Comparison of ENCODE assay signal across 18 cellular contexts in the genomic region with DNA sequence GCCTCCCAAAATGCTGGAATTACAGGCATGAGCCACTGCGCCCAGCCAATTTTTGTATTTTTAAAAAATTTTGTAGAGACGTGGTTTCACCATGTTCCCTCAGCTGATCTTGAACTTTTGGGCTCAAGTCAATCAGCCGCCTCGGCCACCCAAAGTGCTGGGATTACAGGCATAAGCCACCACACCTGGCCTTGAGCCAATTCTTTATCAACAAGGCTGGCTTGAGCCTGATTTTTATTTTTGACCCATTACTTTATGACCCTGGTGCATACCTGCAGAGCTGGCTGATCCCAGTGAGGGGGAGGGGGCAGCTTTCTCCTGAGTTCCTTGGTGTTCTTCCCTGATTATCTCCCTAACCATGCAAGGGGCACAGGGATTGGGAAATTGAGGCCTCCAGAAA. TPM values are rescaled to one million over a fixed set of nuclear protein-coding genes. Genes with fewer than 3 reads are reported as not detected.
DNase-seq lines count a peak whose midpoint lies in the region; ATAC-seq, FAIRE-seq and TF ChIP-seq lines count a peak whose summit lies in the region.
"Had no signal": no experiment of that assay in that cellular context is flagged by ENCODE, and none has a peak within 500 bp of the region (broad histone marks: within the 10 kb centered on the region; RNA-seq: fewer than 3 reads in every experiment).

No MANE protein-coding gene starts in this region.

- H3K4me2 ChIP-seq in GM12878 (ENCODE audit: control insufficient read depth, insufficient read depth): no peak overlapping the region
- H3K4me2 ChIP-seq in neuronal stem cell (ENCODE audit: insufficient read depth, low read length, poor library complexity, severe bottlenecking): no peak overlapping the region

- no peak overlapping the region for H2BK5ac ChIP-seq in neuronal stem cell (ENCODE audit: low read length)

- DNase-seq in cardiac septum (ENCODE audit: low spot score) (peak; percentile 35), right cardiac atrium (no peak), GM12878 (ENCODE audit: low read depth, low spot score) (no peak), neuronal stem cell (ENCODE audit: low spot score) (no peak), NCI-H2107 treated with DMSO at 0.1 percent for 48 hours (lab: John Stamatoyannopoulos, UW; ENCODE audit: unreplicated experiment) (no peak), NCI-H345 treated with DMSO at 0.1 percent for 48 hours (lab: John Stamatoyannopoulos, UW; ENCODE audit: unreplicated experiment) (no peak), anterior cingulate cortex (lab: John Stamatoyannopoulos, UW) (no peak)
- no peak for DNase-seq in stimulated activated CD8-positive, alpha-beta memory T cell treated with anti-CD3 and anti-CD28 coated beads, Interleukin-4, amount 100 ng/mL, for 48 hours
- DNase-seq: activated CD8-positive, alpha-beta memory T cell treated with anti-CD3 and anti-CD28 coated beads for 24 hours; colonic mucosa; foreskin melanocyte; MV-4-11; naive B cell; NCI-H2227 treated with DMSO at 0.1 percent for 48 hours had no signal

- TF ChIP-seq RAD21 in GM12878 (IDR thresholded peaks at IDR 0.05; ENCODE audit: insufficient read depth, low read depth, low read length): no peak

- H3K4me3 ChIP-seq in right cardiac atrium (ENCODE audit: low read length) (no peak overlapping the region), GM12878 (no peak overlapping the region), neuronal stem cell (ENCODE audit: low read length in 2 of 2) (no peak overlapping the region)
- H3K4me3 ChIP-seq: colonic mucosa had no signal

- H2AFZ ChIP-seq in GM12878 (ENCODE audit: control insufficient read depth, low read depth, low read length) (no peak overlapping the region), neuronal stem cell (ENCODE audit: low read length) (no peak overlapping the region)

- H4K8ac ChIP-seq in neuronal stem cell (ENCODE audit: low read depth, low read length): no peak overlapping the region

- TF ChIP-seq CTCF in GM12878 (IDR thresholded peaks at IDR 0.05 in 2 of 3, conservative IDR thresholded peaks at IDR 0.05 in 1 of 3; ENCODE audit: control insufficient read depth in 2 of 3, extremely low read depth in 1 of 3, insufficient read depth in 1 of 3, low read depth in 3 of 3, low read length in 3 of 3): no peak

- no TSS peak for BruUV-seq in GM12878 (replicated peaks; lab: Mats Ljungman, UMichigan)

- H2BK120ac ChIP-seq in neuronal stem cell (ENCODE audit: low read depth, low read length): no peak overlapping the region

- POLR2A ChIA-PET in GM12878 (lab: Charles Lee): no interaction called here

- no peak for ATAC-seq in right cardiac atrium
- ATAC-seq in GM12878: no peak

- 94% methylated on average over 4 of the region's 4 CpGs for WGBS in right cardiac atrium
- WGBS in GM12878 (ENCODE audit: insufficient coverage, insufficient replicate concordance, low lambda C conversion rate, missing lambda C conversion rate): 94% methylated on average over 4 of the region's 4 CpGs
- whole genome bisulfite sequencing in neuronal stem cell (ENCODE audit: extremely low coverage in 2 of 2, insufficient read length in 2 of 2, insufficient replicate concordance in 1 of 2), 2 donors: no CpG with 5 or more reads among the region's 4 CpGs

- no peaks in the 10 kb centered on the region for H3K79me1 ChIP-seq in neuronal stem cell (ENCODE audit: low read depth, low read length)

- H3K27ac ChIP-seq in right cardiac atrium (ENCODE audit: low read length): no peak overlapping the region
- peak overlapping the region; percentile 69; the same call in 1 of the 2 replicates for H3K27ac ChIP-seq in GM12878 (ENCODE audit: control insufficient read depth, insufficient read depth)
- no peak overlapping the region for H3K27ac ChIP-seq in neuronal stem cell (replicated peaks; ENCODE audit: low read length)
- H3K27ac ChIP-seq: colonic mucosa had no signal

- no peak overlapping the region for H2BK12ac ChIP-seq in neuronal stem cell (ENCODE audit: low read length)

- H3K79me2 ChIP-seq in GM12878 (ENCODE audit: control insufficient read depth, insufficient read depth, low read length): no peaks in the 10 kb centered on the region

- H3K27me3 ChIP-seq in right cardiac atrium (ENCODE audit: control insufficient read depth, insufficient read depth) (no peaks in the 10 kb centered on the region), GM12878 (replicated peaks in 1 of 2; ENCODE audit: control insufficient read depth in 2 of 2, insufficient read depth in 2 of 2, low read length in 1 of 2) (no peaks in the 10 kb centered on the region), neuronal stem cell (ENCODE audit: control insufficient read depth in 3 of 3, insufficient read depth in 3 of 3, low read depth in 1 of 3, low read length in 3 of 3) (no peaks in the 10 kb centered on the region)
- H3K27me3 ChIP-seq: colonic mucosa had no signal

- FAIRE-seq in GM12878 (lab: Jason Lieb, UNC): no peak
- FAIRE-seq: D721Med had no signal

- peaks cover 5% of the 10 kb centered on the region for H3K4me1 ChIP-seq in right cardiac atrium (ENCODE audit: control insufficient read depth, insufficient read depth, low read length)
- peaks cover 13% of the 10 kb centered on the region for H3K4me1 ChIP-seq in GM12878 (ENCODE audit: control insufficient read depth, insufficient read depth, low read length)
- H3K4me1 ChIP-seq in neuronal stem cell (ENCODE audit: control insufficient read depth in 2 of 2, insufficient read depth in 1 of 2, low read depth in 1 of 2, low read length in 2 of 2): peaks cover 4 to 10% of the 10 kb centered on the region in 2 donors

- H3K23ac ChIP-seq in neuronal stem cell (ENCODE audit: low read depth, low read length, poor library complexity): no peak overlapping the region

- no peak overlapping the region for H4K91ac ChIP-seq in neuronal stem cell (ENCODE audit: low read depth, low read length, poor library complexity)

- SMC1A ChIA-PET in GM12878 (lab: Charles Lee; ENCODE audit: uncharacterized antibody, unreplicated experiment): interaction anchor here (1.6 kb wide), 1 partner anchor 13 kb away, joined by 4 read pairs; no protein-coding TSS in a partner anchor

- intact Hi-C loops in cardiac septum (cut with DNase I) (loop anchor here (10.0 kb wide), 1 partner anchor 80 kb away; the partner anchor contains the start of gene CEP41), right cardiac atrium (cut with DNase I) (no loop called here), GM12878 (cut with micrococcal nuclease; ENCODE audit: unreplicated experiment) (no loop called here)

- no peaks in the 10 kb centered on the region for H3K9me3 ChIP-seq in right cardiac atrium (ENCODE audit: control insufficient read depth, low read length)
- no peaks in the 10 kb centered on the region; the same call in 2 of the 3 replicates for H3K9me3 ChIP-seq in GM12878 (replicated peaks; ENCODE audit: control insufficient read depth, insufficient read depth, low read length)
- H3K9me3 ChIP-seq in neuronal stem cell (replicated peaks in 1 of 2; ENCODE audit: control insufficient read depth in 2 of 2, insufficient read depth in 1 of 2, low read depth in 1 of 2, low read length in 2 of 2): peaks cover 5 to 9% of the 10 kb centered on the region in 2 donors
- H3K9me3 ChIP-seq: colonic mucosa had no signal

- CTCF ChIA-PET in GM12878 (lab: Yijun Ruan, JAX): no interaction called here

- TF ChIP-seq POLR2A in GM12878 (IDR thresholded peaks at IDR 0.05; ENCODE audit: low read depth, low read length): no peak

- no peak overlapping the region for H3K9ac ChIP-seq in GM12878 (ENCODE audit: control insufficient read depth, insufficient read depth, low read length)
- H3K9ac ChIP-seq in neuronal stem cell (ENCODE audit: low read depth, low read length, poor library complexity): no peak overlapping the region

- no peak for TF ChIP-seq EP300 in GM12878 (IDR thresholded peaks at IDR 0.05; ENCODE audit: borderline replicate concordance in 1 of 2, control insufficient read depth in 1 of 2, low read depth in 2 of 2, low read length in 2 of 2)

- no peak overlapping the region for H2BK15ac ChIP-seq in neuronal stem cell (ENCODE audit: low read length)

- RAD21 ChIA-PET in GM12878 (lab: Charles Lee; ENCODE audit: unreplicated experiment): interaction anchor here (1.2 kb wide), 1 partner anchor 13 kb away, joined by 3 read pairs; no protein-coding TSS in a partner anchor

- no peaks in the 10 kb centered on the region for H3K36me3 ChIP-seq in GM12878 (ENCODE audit: control insufficient read depth in 2 of 2, insufficient read depth in 2 of 2, low read length in 1 of 2)
- no peaks in the 10 kb centered on the region for H3K36me3 ChIP-seq in neuronal stem cell (replicated peaks in 1 of 2; ENCODE audit: control insufficient read depth in 2 of 2, insufficient read depth in 2 of 2, low read length in 2 of 2)
- H3K36me3 ChIP-seq: colonic mucosa had no signal

- no peaks in the 10 kb centered on the region for H4K20me1 ChIP-seq in GM12878 (ENCODE audit: control insufficient read depth, insufficient read depth)

- H3K4ac ChIP-seq in neuronal stem cell (ENCODE audit: low read length): no peak overlapping the region

- in situ Hi-C loops in GM12878 (cut with MboI): no loop called here

- no peak overlapping the region for H3K18ac ChIP-seq in neuronal stem cell (ENCODE audit: low read length)

- peak overlapping the region; percentile 0 for H2AK5ac ChIP-seq in neuronal stem cell (ENCODE audit: low read depth, low read length)

- no peak overlapping the region for H3K14ac ChIP-seq in neuronal stem cell (ENCODE audit: low read length)

RNA-seq across cellular contexts. Expression of gene CPA1, which starts 15.8 kb away (rescaled TPM):
- not detected for total RNA-seq in cardiac septum
- total RNA-seq in right cardiac atrium: 1 to 10 TPM in 1 of 4 donors, not detected in 3; 1.0 TPM
- 0.36 TPM for polyA plus RNA-seq in right cardiac atrium
- total RNA-seq in GM12878 (2013; cell fraction: nucleolus; rRNA removed): not detected in 2 replicates
- not detected in 2 replicates for total RNA-seq in GM12878 (2014; rRNA removed)
- not detected in 2 replicates for total RNA-seq in GM12878 (2014; rRNA removed; fragmentation: Illumina TruSeq; extraction: Trizol)
- 8.0 and 11.9 TPM in 2 replicates for total RNA-seq in GM12878 (2021)
- not detected for polyA plus RNA-seq in GM12878 (2011; ENCODE audit: low read depth)
- polyA plus RNA-seq in GM12878 (2011; rRNA removed): not detected in 2 replicates
- not detected in 2 replicates for polyA plus RNA-seq in GM12878 (2011; cell fraction: cytosol; rRNA removed)
- polyA plus RNA-seq in GM12878 (2011; cell fraction: nucleus; rRNA removed): not detected in 2 replicates
- polyA plus RNA-seq in GM12878 (2012): not detected in 2 replicates
- polyA plus RNA-seq in GM12878 (2014; fragmentation: Illumina TruSeq; extraction: Trizol): not detected in 2 replicates
- not detected for polyA plus RNA-seq in GM12878 (2014; fragmentation: Nextera tagmentation; extraction: Ambion mirVana)
- not detected in 2 replicates for polyA plus RNA-seq in GM12878 (2014; rRNA removed)
- not detected for polyA plus RNA-seq in GM12878 (2016; fragmentation: Nextera tagmentation; extraction: Ambion mirVana)
- not detected in 2 replicates for polyA minus RNA-seq in GM12878 (2011; rRNA and poly(A)+ RNA removed)
- not detected in 2 replicates for polyA minus RNA-seq in GM12878 (2011; cell fraction: cytosol; rRNA and poly(A)+ RNA removed)
- polyA minus RNA-seq in GM12878 (2011; cell fraction: nucleus; rRNA and poly(A)+ RNA removed): not detected in 2 replicates
- 0.22 TPM for polyA plus RNA-seq in neuronal stem cell (2013, experiment 1 of 2)
- 0.08 TPM for polyA plus RNA-seq in neuronal stem cell (2013, experiment 2 of 2)
- total RNA-seq: activated T-helper 2 cell treated with anti-CD3 and anti-CD28 coated beads, Interferon-gamma antibody, Interleukin-2, Interleukin-4, amounts not matched to agents 10 μg/mL and 5 μg/mL and 100 μg/mL, durations not matched to agents 14 hours and 24 hours and 36 hours; T-helper 2 cell treated with Interferon-gamma antibody and Interleukin-4, amounts not matched to agents 100 ng/mL and 5 ng/mL, for 36 hours had no signal

RNA-seq across cellular contexts. Expression of gene CPA5, which starts 19.8 kb away (rescaled TPM):
- total RNA-seq in cardiac septum: not detected
- total RNA-seq in right cardiac atrium: not detected
- not detected for polyA plus RNA-seq in right cardiac atrium
- not detected in 2 replicates for total RNA-seq in GM12878 (2013; cell fraction: nucleolus; rRNA removed)
- 0.17 TPM in 1 of 2 replicates, not detected in the other for total RNA-seq in GM12878 (2014; rRNA removed)
- 0.09 and 0.28 TPM in 2 replicates for total RNA-seq in GM12878 (2014; rRNA removed; fragmentation: Illumina TruSeq; extraction: Trizol)
- total RNA-seq in GM12878 (2021): 0.29 and 0.49 TPM in 2 replicates
- not detected for polyA plus RNA-seq in GM12878 (2011; ENCODE audit: low read depth)
- 0.22 and 0.52 TPM in 2 replicates for polyA plus RNA-seq in GM12878 (2011; rRNA removed)
- 0.20 and 0.30 TPM in 2 replicates for polyA plus RNA-seq in GM12878 (2011; cell fraction: cytosol; rRNA removed)
- polyA plus RNA-seq in GM12878 (2011; cell fraction: nucleus; rRNA removed): 1.5 and 2.0 TPM in 2 replicates
- polyA plus RNA-seq in GM12878 (2012): 0.11 and 0.87 TPM in 2 replicates
- polyA plus RNA-seq in GM12878 (2014; fragmentation: Illumina TruSeq; extraction: Trizol): 0.06 and 0.21 TPM in 2 replicates
- polyA plus RNA-seq in GM12878 (2014; fragmentation: Nextera tagmentation; extraction: Ambion mirVana): under 1 TPM; 0.40 to 0.45 TPM
- polyA plus RNA-seq in GM12878 (2014; rRNA removed): 0.10 TPM in 1 of 2 replicates, not detected in the other
- polyA plus RNA-seq in GM12878 (2016; fragmentation: Nextera tagmentation; extraction: Ambion mirVana): not detected
- polyA minus RNA-seq in GM12878 (2011; rRNA and poly(A)+ RNA removed): 0.41 and 0.88 TPM in 2 replicates
- polyA minus RNA-seq in GM12878 (2011; cell fraction: cytosol; rRNA and poly(A)+ RNA removed): not detected in 2 replicates
- polyA minus RNA-seq in GM12878 (2011; cell fraction: nucleus; rRNA and poly(A)+ RNA removed): not detected in 2 replicates
- 0.11 TPM for polyA plus RNA-seq in neuronal stem cell (2013, experiment 1 of 2)
- 0.03 TPM for polyA plus RNA-seq in neuronal stem cell (2013, experiment 2 of 2)
- total RNA-seq: colonic mucosa, lower leg skin had no signal
